23 cellular contexts compared by ENCODE assay signal in the genomic region with DNA sequence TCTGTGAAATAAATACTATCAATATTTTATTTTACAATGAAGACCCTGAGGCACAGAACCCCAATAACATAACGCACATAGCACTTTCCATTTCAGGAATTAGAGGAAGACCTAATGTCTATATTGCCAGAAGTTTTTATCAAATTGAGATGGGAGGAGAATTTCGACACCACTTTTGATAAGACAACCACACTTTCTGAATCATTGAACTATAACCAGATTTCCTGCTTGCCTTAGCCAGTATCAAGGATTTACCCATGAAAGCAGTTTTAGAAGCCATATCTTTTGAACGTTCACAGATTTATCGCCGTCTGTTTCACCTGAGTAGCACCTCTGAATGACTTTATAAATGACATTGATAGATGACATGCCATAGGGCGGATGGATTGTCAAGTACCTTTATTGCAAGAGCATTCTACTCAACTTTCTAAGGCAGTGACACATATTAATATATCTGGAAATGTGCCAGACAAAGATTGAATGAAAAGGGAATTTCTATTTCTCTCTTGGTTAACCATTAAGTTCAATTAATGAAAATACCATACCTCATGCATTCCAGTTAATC.
"Had no signal": no experiment of that assay in that cellular context is flagged by ENCODE, and none has a peak within 500 bp of the region (broad histone marks: within the 10 kb centered on the region; RNA-seq: fewer than 3 reads in every experiment).

No MANE protein-coding gene starts in this region.

- H3K27me3 ChIP-seq: esophagus muscularis mucosa, left lung, ovary, sigmoid colon, spleen, testis, tibial artery had no signal

- ATAC-seq: left cardiac atrium; left lung; naive thymus-derived CD4-positive, alpha-beta T cell; psoas muscle; right cardiac atrium; stimulated activated memory B cell treated with anti-CD40 and anti-IgM and Interleukin-4, amounts not matched to agents 10 μg/mL and 1 μg/mL and 100 μg/mL, for 72 hours; stimulated activated naive CD8-positive, alpha-beta T cell treated with anti-CD3 and anti-CD28 coated beads, Interleukin-15, Interleukin-2, amounts not matched to agents 100 U/mL and 50 U/mL, for 24 hours had no signal

- H3K9me3 ChIP-seq: esophagus muscularis mucosa, left lung, ovary, psoas muscle, sigmoid colon, spleen, testis, tibial artery had no signal

- H3K4me1 ChIP-seq: spleen, testis had no signal

- H3K36me3 ChIP-seq: esophagus muscularis mucosa, left lung, ovary, sigmoid colon, spleen, tibial artery had no signal

- H3K27ac ChIP-seq: coronary artery, esophagus muscularis mucosa, left lung, ovary, psoas muscle, sigmoid colon, spleen, testis, tibial artery had no signal

- H3K4me3 ChIP-seq: coronary artery, esophagus muscularis mucosa, left lung, ovary, psoas muscle, sigmoid colon, spleen, testis, tibial artery had no signal

- DNase-seq: dermis blood vessel endothelial cell; effector memory CD4-positive, alpha-beta T cell; immature natural killer cell; left cardiac atrium; left lung; mesenchymal stem cell; midbrain; naive thymus-derived CD4-positive, alpha-beta T cell; nephron progenitor cell; occipital lobe; ovary; posterior cingulate gyrus; psoas muscle; right cardiac atrium; sigmoid colon; spleen; stimulated activated CD4-positive, alpha-beta T cell treated with anti-CD3 and anti-CD28 coated beads, Interleukin-4, amount 100 ng/mL, for 4 hours; stimulated activated naive CD8-positive, alpha-beta T cell treated with anti-CD3 and anti-CD28 coated beads, Interleukin-15, Interleukin-2, amounts not matched to agents 100 U/mL and 50 U/mL, for 24 hours; testis; tibial artery had no signal
